ENCODE assay signal across 24 cellular contexts in genomic region chr3:58564054-58564453, GRCh38. TPM values are rescaled to one million over a fixed set of nuclear protein-coding genes. Genes with fewer than 3 reads are reported as not detected.
DNase-seq lines count a peak whose midpoint lies in the region; FAIRE-seq and TF ChIP-seq lines count a peak whose summit lies in the region.
"Had no signal": no experiment of that assay in that cellular context is flagged by ENCODE, and none has a peak within 500 bp of the region (broad histone marks: within the 10 kb centered on the region; RNA-seq: fewer than 3 reads in every experiment).

No MANE protein-coding gene starts in this region.

- H3K9me3 ChIP-seq in AG04450 (ENCODE audit: control insufficient read depth, insufficient read depth, low read length), result peaks cover 3% of the 10 kb centered on the region; the same call in 1 of the 2 replicates
- no peaks in the 10 kb centered on the region for H3K9me3 ChIP-seq in astrocyte (ENCODE audit: insufficient read depth, low read depth, low read length)
- H3K9me3 ChIP-seq in mesenchymal stem cell (ENCODE audit: control insufficient read depth, low read length), result no peaks in the 10 kb centered on the region
- H3K9me3 ChIP-seq: BE2C had no signal

- H4K8ac ChIP-seq in mesenchymal stem cell (ENCODE audit: low read length), result no peak overlapping the region

- DNase-seq in AG04450 (ENCODE audit: low read depth, low spot score), result no peak
- DNase-seq in HFFc6, result no peak
- DNase-seq in astrocyte (ENCODE audit: low read depth), result no peak
- DNase-seq in mesenchymal stem cell, result no peak
- DNase-seq in hypothalamus (lab: John Stamatoyannopoulos, UW), result no peak
- no peak for DNase-seq in activated CD4-positive, alpha-beta T cell treated with anti-CD3 and anti-CD28 coated beads for 4 hours
- DNase-seq in SIG-M5 (lab: John Stamatoyannopoulos, UW), result no peak
- DNase-seq in NCI-H128 (lab: John Stamatoyannopoulos, UW; ENCODE audit: unreplicated experiment), result no peak
- DNase-seq: BE2C; CD8-positive, alpha-beta memory T cell; DMS 273 treated with DMSO at 0.1 percent for 48 hours; DMS79; GDM1; NCI-H1048; NCI-H1417 treated with DMSO at 0.1 percent for 48 hours; NCI-H1694 treated with DMSO at 0.1 percent for 48 hours; NCI-H2081; NCI-H2227 treated with DMSO at 0.1 percent for 48 hours; NCI-H526 treated with DMSO at 0.1 percent for 48 hours had no signal

- H3K4me3 ChIP-seq in AG04450 (ENCODE audit: low read depth, low read length) (no peak overlapping the region), astrocyte (ENCODE audit: insufficient read depth, low read depth, low read length) (no peak overlapping the region), mesenchymal stem cell (ENCODE audit: insufficient read depth in 1 of 2, low read depth in 1 of 2, low read length in 2 of 2) (no peak overlapping the region)
- H3K4me3 ChIP-seq: GM12878 had no signal

- H4K20me1 ChIP-seq in astrocyte (ENCODE audit: insufficient read depth, low read length), result no peaks in the 10 kb centered on the region

- CTCF ChIA-PET in AG04450 (lab: Charles Lee), result interaction anchor here (0.6 to 10.7 kb wide), 2 partner anchors 65 to 513 kb away, joined by 3 to 322 read pairs; no protein-coding TSS in a partner anchor

- no peaks in the 10 kb centered on the region for H3K79me2 ChIP-seq in astrocyte (ENCODE audit: insufficient read depth, low read length)

- no peak overlapping the region for H2BK120ac ChIP-seq in mesenchymal stem cell (ENCODE audit: low read depth, low read length)

- no peak overlapping the region for H2BK12ac ChIP-seq in mesenchymal stem cell (ENCODE audit: low read length in 2 of 2)

- WGBS in mesenchymal stem cell, result 95% methylated on average over 1 of the region's 1 CpG

- H2AFZ ChIP-seq in astrocyte (ENCODE audit: low read depth, low read length) (no peak overlapping the region), mesenchymal stem cell (ENCODE audit: low read depth, low read length) (no peak overlapping the region)

- POLR2A ChIA-PET in AG04450 (lab: Yijun Ruan, JAX), result no interaction called here

- TF ChIP-seq CTCF in AG04450 (IDR thresholded peaks at IDR 0.05; ENCODE audit: low read depth, low read length), result no peak
- TF ChIP-seq CTCF in HFFc6 (IDR thresholded peaks at IDR 0.05), result no peak
- TF ChIP-seq CTCF in astrocyte (IDR thresholded peaks at IDR 0.05; ENCODE audit: insufficient read depth, low read depth, low read length), result no peak

- no peak overlapping the region for H3K18ac ChIP-seq in mesenchymal stem cell (ENCODE audit: low read depth in 1 of 2, low read length in 2 of 2)

- no peak overlapping the region for H3K14ac ChIP-seq in mesenchymal stem cell (ENCODE audit: low read length in 2 of 2)

- no peaks in the 10 kb centered on the region for H3K79me1 ChIP-seq in mesenchymal stem cell (replicated peaks; ENCODE audit: low read length, poor library complexity, severe bottlenecking)

- no peaks in the 10 kb centered on the region for H3K36me3 ChIP-seq in astrocyte (ENCODE audit: insufficient read depth, low read length)
- no peaks in the 10 kb centered on the region for H3K36me3 ChIP-seq in mesenchymal stem cell (ENCODE audit: control insufficient read depth in 1 of 2, insufficient read depth in 2 of 2, low read depth in 1 of 2, low read length in 2 of 2)
- H3K36me3 ChIP-seq: BE2C had no signal

- no peak overlapping the region for H3K9ac ChIP-seq in astrocyte (ENCODE audit: low read length)
- H3K9ac ChIP-seq in mesenchymal stem cell (ENCODE audit: low read length), result no peak overlapping the region

- H3K4me1 ChIP-seq in astrocyte (ENCODE audit: insufficient read depth, low read length), result peaks cover 23% of the 10 kb centered on the region
- H3K4me1 ChIP-seq in mesenchymal stem cell (ENCODE audit: control insufficient read depth, insufficient read depth, low read depth, low read length), result peaks cover 10% of the 10 kb centered on the region
- H3K4me1 ChIP-seq: BE2C had no signal

- H2BK15ac ChIP-seq in mesenchymal stem cell (ENCODE audit: low read depth, poor library complexity, severe bottlenecking), result no peak overlapping the region

- no peak overlapping the region for H3K4ac ChIP-seq in mesenchymal stem cell (ENCODE audit: low read depth in 1 of 2, low read length in 2 of 2)

- no peak overlapping the region for H2BK5ac ChIP-seq in mesenchymal stem cell (ENCODE audit: low read depth, low read length, poor library complexity, severe bottlenecking)

- no peak overlapping the region for H3K23ac ChIP-seq in mesenchymal stem cell (ENCODE audit: low read length in 2 of 2)

- H3K27ac Mint-ChIP-seq in HFFc6 (peak overlapping the region; percentile 84), astrocyte (ENCODE audit: unreplicated experiment) (peak overlapping the region; percentile 29)
- H3K27ac Mint-ChIP-seq: CD14-positive monocyte; CD8-positive, alpha-beta memory T cell; IgD-negative memory B cell had no signal

- peak overlapping the region; percentile 43 for H3K4me3 Mint-ChIP-seq in HFFc6
- H3K4me3 Mint-ChIP-seq in astrocyte (ENCODE audit: unreplicated experiment), result no peak overlapping the region
- H3K4me3 Mint-ChIP-seq: CD14-positive monocyte; CD8-positive, alpha-beta memory T cell; IgD-negative memory B cell had no signal

- H3K4me2 ChIP-seq in astrocyte (ENCODE audit: low read length) (peak overlapping the region; percentile 26), mesenchymal stem cell (ENCODE audit: low read length, poor library complexity, severe bottlenecking) (no peak overlapping the region)

- no peak overlapping the region for H4K91ac ChIP-seq in mesenchymal stem cell (ENCODE audit: low read length)

- no peaks in the 10 kb centered on the region for H3K27me3 ChIP-seq in AG04450 (ENCODE audit: control insufficient read depth, insufficient read depth, low read length)
- no peaks in the 10 kb centered on the region for H3K27me3 ChIP-seq in astrocyte (ENCODE audit: insufficient read depth, low read length)
- no peaks in the 10 kb centered on the region for H3K27me3 ChIP-seq in mesenchymal stem cell (ENCODE audit: control insufficient read depth in 1 of 2, insufficient read depth in 1 of 2, low read length in 2 of 2)
- H3K27me3 ChIP-seq: BE2C had no signal

- H3K9me3 Mint-ChIP-seq in HFFc6, result no peaks in the 10 kb centered on the region
- no peaks in the 10 kb centered on the region for H3K9me3 Mint-ChIP-seq in astrocyte (ENCODE audit: unreplicated experiment)
- H3K9me3 Mint-ChIP-seq: IgD-negative memory B cell had no signal

- FAIRE-seq in astrocyte (lab: Jason Lieb, UNC), result no peak
- FAIRE-seq: GM12878 had no signal

- no peaks in the 10 kb centered on the region for H3K36me3 Mint-ChIP-seq in HFFc6 (ENCODE audit: low read depth)
- no peaks in the 10 kb centered on the region for H3K36me3 Mint-ChIP-seq in astrocyte (ENCODE audit: low read depth, unreplicated experiment)
- H3K36me3 Mint-ChIP-seq: CD14-positive monocyte, IgD-negative memory B cell had no signal

- H3K4me1 Mint-ChIP-seq in HFFc6 (ENCODE audit: low read depth), result peaks cover 56% of the 10 kb centered on the region
- peaks cover 39% of the 10 kb centered on the region for H3K4me1 Mint-ChIP-seq in astrocyte (ENCODE audit: low read depth, unreplicated experiment)

- H3K27me3 Mint-ChIP-seq in HFFc6 (ENCODE audit: insufficient read depth), result no peaks in the 10 kb centered on the region; the same call in 1 of the 2 replicates
- peaks cover 2% of the 10 kb centered on the region for H3K27me3 Mint-ChIP-seq in astrocyte (ENCODE audit: low read depth, unreplicated experiment)

- H2AK5ac ChIP-seq in mesenchymal stem cell (ENCODE audit: low read length, severe bottlenecking), result peak overlapping the region; percentile 27

- H3K27ac ChIP-seq in AG04450 (ENCODE audit: low read depth, low read length), result peak overlapping the region; percentile 21
- H3K27ac ChIP-seq in astrocyte (ENCODE audit: low read depth, low read length), result no peak overlapping the region
- H3K27ac ChIP-seq in mesenchymal stem cell (ENCODE audit: low read length, poor library complexity, severe bottlenecking), result no peak overlapping the region
- H3K27ac ChIP-seq: RWPE1 had no signal

RNA-seq across cellular contexts. Expression of gene FAM107A, which starts 13.1 kb away (rescaled TPM):
- 0.02 TPM in 1 of 2 replicates, not detected in the other for polyA plus RNA-seq in AG04450 (2011; rRNA removed)
- not detected in 2 replicates for polyA minus RNA-seq in AG04450 (2011; rRNA and poly(A)+ RNA removed)
- total RNA-seq in HFFc6 (2021; fragmentation: NEBNext Ultra II Directional; extraction: Animal tissue kit (Norgen Biotek cat#: 25700)), result under 1 TPM in 4 of 6 experiments, not detected in 2; 0.11 to 0.22 (median 0.12) TPM
- total RNA-seq in astrocyte, result not detected in 2 replicates
- polyA plus RNA-seq in mesenchymal stem cell (2013, experiment 1 of 2), result not detected
- not detected for polyA plus RNA-seq in mesenchymal stem cell (2013, experiment 2 of 2)
- total RNA-seq: A673; CD8-positive, alpha-beta memory T cell; GM12878 had no signal
- polyA plus RNA-seq: CD14-positive monocyte; CD8-positive, alpha-beta memory T cell; GM12878; IgD-negative memory B cell had no signal

RNA-seq across cellular contexts. Expression of gene ACOX2, which starts 27.1 kb away (rescaled TPM):
- 27.8 and 30.8 TPM in 2 replicates for polyA plus RNA-seq in AG04450 (2011; rRNA removed)
- polyA minus RNA-seq in AG04450 (2011; rRNA and poly(A)+ RNA removed), result 29.7 and 40.5 TPM in 2 replicates
- total RNA-seq in HFFc6 (2021; fragmentation: NEBNext Ultra II Directional; extraction: Animal tissue kit (Norgen Biotek cat#: 25700)), result 10 to 100 TPM in 5 of 6 experiments, 1 to 10 TPM in 1; 9.7 to 15.4 (median 11.8) TPM
- total RNA-seq in astrocyte, result 2.2 and 2.7 TPM in 2 replicates
- polyA plus RNA-seq in mesenchymal stem cell (2013, experiment 1 of 2), result 3.2 TPM
- 3.6 TPM for polyA plus RNA-seq in mesenchymal stem cell (2013, experiment 2 of 2)
- total RNA-seq: CD8-positive, alpha-beta memory T cell; GM12878 had no signal
- polyA plus RNA-seq: CD8-positive, alpha-beta memory T cell; IgD-negative memory B cell had no signal
